In genomic region chr6:26195376-26195923, GRCh38 we compare ENCODE assay signal across 8 cellular contexts.
DNase-seq lines count a peak whose midpoint lies in the region; ATAC-seq, FAIRE-seq and TF ChIP-seq lines count a peak whose summit lies in the region.

No MANE protein-coding gene starts in this region.

- TF ChIP-seq CTCF in A549 (IDR thresholded peaks at IDR 0.05) (no peak), pancreas (IDR thresholded peaks at IDR 0.05) (no peak)

- H3K27ac ChIP-seq in A549 (peak overlapping the region; percentile 82 to 90), pancreas (peak overlapping the region in 3 of 4 donors; percentile 35 to 70 (median 66))

- intact Hi-C loops in cardiac septum (cut with DNase I): no loop called here
- intact Hi-C loops in pancreas (cut with DNase I): no loop called here

- no peak for TF ChIP-seq RAD21 in A549 (conservative IDR thresholded peaks at IDR 0.05 in 1 of 2, IDR thresholded peaks at IDR 0.05 in 1 of 2)

- H3K4me1 ChIP-seq in A549: no peaks in the 10 kb centered on the region; the same call in 2 of the 3 replicates
- peaks cover 0 to 5% (median 0%) of the 10 kb centered on the region in 3 donors for H3K4me1 ChIP-seq in pancreas

- POLR2A ChIA-PET in A549 (lab: Yijun Ruan, JAX): interaction anchor here (0.6 to 1.5 kb wide), 3 partner anchors 12 to 118 kb away, joined by 3 to 10 read pairs (median 4); a partner anchor contains a TSS

- peaks cover 0 to 70% (median 0%) of the 10 kb centered on the region in 4 donors for H3K27me3 ChIP-seq in pancreas

- H3K9me3 ChIP-seq in A549 (no peaks in the 10 kb centered on the region), pancreas (no peaks in the 10 kb centered on the region)

- no peaks in the 10 kb centered on the region for H3K36me3 ChIP-seq in pancreas

- ATAC-seq in A549 (peak; percentile 94 to 98), GM18867 (IDR thresholded peaks at IDR 0.05; ENCODE audit: unreplicated experiment) (peak; percentile 31), pancreas (peak; percentile 37 to 71 (median 65)), HG03521 (IDR thresholded peaks at IDR 0.05; ENCODE audit: unreplicated experiment) (no peak)

- peak overlapping the region; percentile 72 for H3K4me2 ChIP-seq in A549

- peak in 1 of 2 experiments; percentile 82 for DNase-seq in A549 (ENCODE audit: low read depth in 1 of 2, low spot score in 1 of 2)
- DNase-seq in KBM-7: peak; percentile 95
- peak; percentile 81 for DNase-seq in SW480 (ENCODE audit: low spot score)
- DNase-seq in amniotic epithelial cell (ENCODE audit: low read depth): peak; percentile 95
- DNase-seq in cardiac septum (ENCODE audit: low spot score): peak; percentile 97
- peak in 5 of 6 donors; percentile 65 to 84 (median 69) for DNase-seq in pancreas

- no peak for TF ChIP-seq EP300 in A549 (IDR thresholded peaks at IDR 0.05)

- no peak for FAIRE-seq in A549 (lab: Jason Lieb, UNC)
- FAIRE-seq in pancreas (lab: Jason Lieb, UNC): no peak

- TF ChIP-seq POLR2A in A549 (IDR thresholded peaks at IDR 0.05; ENCODE audit: low read length): no peak

- in situ Hi-C loops in KBM-7 (cut with MboI; ENCODE audit: low pct_unique_long_range_greater_than_20kb, low sequenced_read_pairs): loop anchor here (25.0 kb wide), 1 partner anchor 942 kb away; a partner anchor contains a TSS

- H3K4me3 ChIP-seq in A549: peak overlapping the region; percentile 46
- H3K4me3 ChIP-seq in pancreas: peak overlapping the region in 2 of 4 donors; percentile 16 to 43

- CTCF ChIA-PET in A549 (lab: Yijun Ruan, JAX): no interaction called here

- WGBS in A549 (ENCODE audit: missing lambda C conversion rate): 44% methylated on average over 23 of the region's 23 CpGs
- 6% methylated on average over 23 of the region's 23 CpGs for WGBS in pancreas, 2 donors

TF ChIP-seq in A549, 52 proteins besides CTCF, POLR2A, EP300 and RAD21:
- TF ChIP-seq, protein P1, sequence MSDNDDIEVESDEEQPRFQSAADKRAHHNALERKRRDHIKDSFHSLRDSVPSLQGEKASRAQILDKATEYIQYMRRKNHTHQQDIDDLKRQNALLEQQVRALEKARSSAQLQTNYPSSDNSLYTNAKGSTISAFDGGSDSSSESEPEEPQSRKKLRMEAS (IDR thresholded peaks at IDR 0.05): 0 out of 2 replicates have a peak, but pooled peaks have one; percentile 10
- no peak for TF ChIP-seq ZSCAN20 (CRISPR knock-in tag; IDR thresholded peaks at IDR 0.05)
TF ChIP-seq in A549: peak in this region for 1.
